ENCODE assay signal across 14 cellular contexts in genomic region chr3:15102256-15102655, GRCh38. TPM values are rescaled to one million over a fixed set of nuclear protein-coding genes. Genes with fewer than 3 reads are reported as not detected.
DNase-seq lines count a peak whose midpoint lies in the region; ATAC-seq and TF ChIP-seq lines count a peak whose summit lies in the region.
"Had no signal": no experiment of that assay in that cellular context is flagged by ENCODE, and none has a peak within 500 bp of the region (broad histone marks: within the 10 kb centered on the region; RNA-seq: fewer than 3 reads in every experiment).

No MANE protein-coding gene starts in this region.

- no peaks in the 10 kb centered on the region for H3K9me3 ChIP-seq in MG63
- H3K9me3 ChIP-seq in right lobe of liver: no peaks in the 10 kb centered on the region
- no peaks in the 10 kb centered on the region for H3K9me3 ChIP-seq in skeletal muscle tissue (ENCODE audit: control insufficient read depth in 3 of 3, low read length in 3 of 3)
- H3K9me3 ChIP-seq: SJSA1 had no signal

- TF ChIP-seq POLR2A in right lobe of liver (IDR thresholded peaks at IDR 0.05): peak; percentile 45

- no peak overlapping the region for H3K27ac Mint-ChIP-seq in T-cell

- peaks cover 3% of the 10 kb centered on the region for H3K36me3 Mint-ChIP-seq in T-cell

- in situ Hi-C loops in brain microvascular endothelial cell (cut with HindIII; ENCODE audit: low pct_ligation_motif_present, low sequenced_read_pairs): no loop called here

- H3K9me3 Mint-ChIP-seq in T-cell: no peaks in the 10 kb centered on the region

- peak overlapping the region in 2 of 3 donors; percentile 60 to 66 for H3K9ac ChIP-seq in skeletal muscle tissue (ENCODE audit: low read depth in 1 of 3, low read length in 3 of 3)

- peak overlapping the region; percentile 41 for H3K27ac ChIP-seq in cingulate gyrus (ENCODE audit: low read depth, low read length)
- peak overlapping the region; percentile 65 to 81 (median 65) for H3K27ac ChIP-seq in right lobe of liver
- peak overlapping the region; percentile 84 for H3K27ac ChIP-seq in skeletal muscle tissue (ENCODE audit: low read depth, low read length)
- no peak overlapping the region for H3K27ac ChIP-seq in brain microvascular endothelial cell
- H3K27ac ChIP-seq: SJSA1 had no signal

- no peak overlapping the region for H3K4me3 Mint-ChIP-seq in T-cell

- H3K4me1 ChIP-seq in right lobe of liver (peaks cover 0 to 28% (median 14%) of the 10 kb centered on the region in 4 donors), skeletal muscle tissue (ENCODE audit: control insufficient read depth in 3 of 3, insufficient read depth in 3 of 3, low read length in 3 of 3) (peaks cover 30 to 42% (median 34%) of the 10 kb centered on the region in 3 donors)

- peak; percentile 94 for DNase-seq in MG63
- DNase-seq in right lobe of liver: peak; percentile 87 to 94 (median 94)
- DNase-seq in T-cell: no peak
- DNase-seq in brain microvascular endothelial cell: no peak
- DNase-seq: cerebellar nuclear complex; NCI-H1417 treated with DMSO at 0.1 percent for 48 hours; stimulated activated CD4-positive, alpha-beta T cell treated with anti-CD3 and anti-CD28 coated beads, Interleukin-12 subunit alpha, Interleukin-12 subunit beta, amount 100 ng/mL, for 4 hours; stimulated activated naive CD4-positive, alpha-beta T cell treated with Interleukin-2 at 50 U/mL for 16 hours had no signal

- ATAC-seq in right lobe of liver (peak; percentile 73 to 87 (median 84)), T-cell (replicated peaks in 1 of 4) (no peak), HG03175 (IDR thresholded peaks at IDR 0.05; ENCODE audit: unreplicated experiment) (no peak), HG03095 (IDR thresholded peaks at IDR 0.05; ENCODE audit: unreplicated experiment) (no peak)
- ATAC-seq: GM12878 had no signal

- H3K4me1 Mint-ChIP-seq in T-cell: peaks cover 20 to 27% (median 24%) of the 10 kb centered on the region in 3 donors

- 10% methylated on average over 4 of the region's 4 CpGs for WGBS in right lobe of liver (ENCODE audit: insufficient coverage, low coverage, low lambda C conversion rate, missing lambda C conversion rate)

- POLR2A ChIA-PET in T-cell (lab: Charles Lee): interaction anchor here in 1 of 2 donors (0.6 kb wide), 1 partner anchor 552 kb away, joined by 3 read pairs; no protein-coding TSS in a partner anchor

- CTCF ChIA-PET in T-cell (lab: Charles Lee): no interaction called here

- H3K36me3 ChIP-seq in MG63 (no peaks in the 10 kb centered on the region), right lobe of liver (no peaks in the 10 kb centered on the region), skeletal muscle tissue (ENCODE audit: control insufficient read depth in 3 of 3, insufficient read depth in 3 of 3, low read length in 3 of 3) (no peaks in the 10 kb centered on the region), brain microvascular endothelial cell (replicated peaks) (no peaks in the 10 kb centered on the region)

- peaks cover 0 to 3% of the 10 kb centered on the region in 2 donors for H3K27me3 Mint-ChIP-seq in T-cell

- intact Hi-C loops in right lobe of liver (cut with DNase I): no loop called here

- TF ChIP-seq CTCF in right lobe of liver (IDR thresholded peaks at IDR 0.05) (no peak), brain microvascular endothelial cell (IDR thresholded peaks at IDR 0.05; ENCODE audit: low read depth, low read length, missing control alignments) (no peak)

- H3K4me3 ChIP-seq in MG63: no peak overlapping the region
- H3K4me3 ChIP-seq in right lobe of liver: no peak overlapping the region
- H3K4me3 ChIP-seq in skeletal muscle tissue (ENCODE audit: low read length in 3 of 3): peak overlapping the region in 1 of 3 donors; percentile 11
- H3K4me3 ChIP-seq in brain microvascular endothelial cell (ENCODE audit: low read depth, low read length): no peak overlapping the region
- H3K4me3 ChIP-seq: GM12878, SJSA1 had no signal

- H3K27me3 ChIP-seq in MG63 (no peaks in the 10 kb centered on the region), right lobe of liver (no peaks in the 10 kb centered on the region), skeletal muscle tissue (ENCODE audit: control insufficient read depth in 3 of 3, insufficient read depth in 3 of 3, low read length in 3 of 3) (no peaks in the 10 kb centered on the region), brain microvascular endothelial cell (replicated peaks) (no peaks in the 10 kb centered on the region)
- H3K27me3 ChIP-seq: SJSA1 had no signal

RNA-seq across cellular contexts. Expression of gene RBSN, which starts 3.3 kb away (rescaled TPM):
- 10.4 and 13.3 TPM in 2 replicates for total RNA-seq in MG63 (2014; rRNA removed; shearing (Covaris generic); ENCODE audit: low replicate concordance)
- total RNA-seq in right lobe of liver (10 to 100 TPM; 10.5 to 13.9 (median 11.5) TPM), skeletal muscle tissue (30.3 TPM), T-cell (10 to 100 TPM; 24.7 to 42.7 (median 34.4) TPM)

RNA-seq across cellular contexts. Expression of gene MRPS25, which starts 37.1 kb away (rescaled TPM):
- total RNA-seq in MG63 (2014; rRNA removed; shearing (Covaris generic); ENCODE audit: low replicate concordance): 8.2 and 27.7 TPM in 2 replicates
- 10 to 100 TPM; 36.8 to 53.6 (median 48.0) TPM for total RNA-seq in right lobe of liver
- 8.4 TPM for total RNA-seq in skeletal muscle tissue
- 100 to 1,000 TPM in 1 of 5 donors, 10 to 100 TPM in 4; 55.7 to 102 (median 87.3) TPM for total RNA-seq in T-cell

Comparison
In these comparisons a context has a peak if more than half of its experiments do, and no peak if none do; other contexts are left out.
1. DNase-seq: peak in MG63 (single experiment) and right lobe of liver (3 of 3); none in T-cell (0 of 34) and brain microvascular endothelial cell (single experiment).
2. ATAC-seq: peak in right lobe of liver (4 of 4); none in T-cell (0 of 4), HG03175 (single experiment) and HG03095 (single experiment).